In genomic region chr17:80738406-80738805, GRCh38 we compare ENCODE assay signal across 1 cellular context.
TF ChIP-seq lines count a peak whose summit lies in the region.

No MANE protein-coding gene starts in this region.

TF ChIP-seq in HepG2, 621 proteins besides CTCF, POLR2A, EP300 and RAD21 (continued from another document):
- TF ChIP-seq, protein P1, sequence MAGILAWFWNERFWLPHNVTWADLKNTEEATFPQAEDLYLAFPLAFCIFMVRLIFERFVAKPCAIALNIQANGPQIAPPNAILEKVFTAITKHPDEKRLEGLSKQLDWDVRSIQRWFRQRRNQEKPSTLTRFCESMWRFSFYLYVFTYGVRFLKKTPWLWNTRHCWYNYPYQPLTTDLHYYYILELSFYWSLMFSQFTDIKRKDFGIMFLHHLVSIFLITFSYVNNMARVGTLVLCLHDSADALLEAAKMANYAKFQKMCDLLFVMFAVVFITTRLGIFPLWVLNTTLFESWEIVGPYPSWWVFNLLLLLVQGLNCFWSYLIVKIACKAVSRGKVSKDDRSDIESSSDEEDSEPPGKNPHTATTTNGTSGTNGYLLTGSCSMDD (CRISPR knock-in tag; IDR thresholded peaks at IDR 0.05), result no peak
- TF ChIP-seq ZMYM4 (CRISPR knock-in tag; IDR thresholded peaks at IDR 0.05) (no peak), ZNF225 (CRISPR knock-in tag; IDR thresholded peaks at IDR 0.05) (no peak), ZNF382 (CRISPR knock-in tag; IDR thresholded peaks at IDR 0.05; ENCODE audit: borderline replicate concordance) (no peak), POGZ (CRISPR knock-in tag; IDR thresholded peaks at IDR 0.05) (no peak), MIXL1 (CRISPR knock-in tag; IDR thresholded peaks at IDR 0.05) (no peak), SUZ12 (IDR thresholded peaks at IDR 0.05; ENCODE audit: low read depth, low read length) (no peak), ZNF296 (CRISPR knock-in tag; conservative IDR thresholded peaks at IDR 0.05) (no peak), ZKSCAN1 (IDR thresholded peaks at IDR 0.05; ENCODE audit: low read length) (no peak), PRDM15 (CRISPR knock-in tag; IDR thresholded peaks at IDR 0.05) (no peak), ZNF234 (CRISPR knock-in tag; conservative IDR thresholded peaks at IDR 0.05) (no peak), ZNF652 (CRISPR knock-in tag; IDR thresholded peaks at IDR 0.05; ENCODE audit: borderline replicate concordance, low read depth) (no peak), STAT5B (CRISPR knock-in tag; IDR thresholded peaks at IDR 0.05) (no peak), RAD51 (IDR thresholded peaks at IDR 0.05; ENCODE audit: borderline replicate concordance) (no peak), ETS1 (CRISPR knock-in tag; IDR thresholded peaks at IDR 0.05) (no peak)
